Comparison of ENCODE assay signal across 8 cellular contexts in the genomic region with DNA sequence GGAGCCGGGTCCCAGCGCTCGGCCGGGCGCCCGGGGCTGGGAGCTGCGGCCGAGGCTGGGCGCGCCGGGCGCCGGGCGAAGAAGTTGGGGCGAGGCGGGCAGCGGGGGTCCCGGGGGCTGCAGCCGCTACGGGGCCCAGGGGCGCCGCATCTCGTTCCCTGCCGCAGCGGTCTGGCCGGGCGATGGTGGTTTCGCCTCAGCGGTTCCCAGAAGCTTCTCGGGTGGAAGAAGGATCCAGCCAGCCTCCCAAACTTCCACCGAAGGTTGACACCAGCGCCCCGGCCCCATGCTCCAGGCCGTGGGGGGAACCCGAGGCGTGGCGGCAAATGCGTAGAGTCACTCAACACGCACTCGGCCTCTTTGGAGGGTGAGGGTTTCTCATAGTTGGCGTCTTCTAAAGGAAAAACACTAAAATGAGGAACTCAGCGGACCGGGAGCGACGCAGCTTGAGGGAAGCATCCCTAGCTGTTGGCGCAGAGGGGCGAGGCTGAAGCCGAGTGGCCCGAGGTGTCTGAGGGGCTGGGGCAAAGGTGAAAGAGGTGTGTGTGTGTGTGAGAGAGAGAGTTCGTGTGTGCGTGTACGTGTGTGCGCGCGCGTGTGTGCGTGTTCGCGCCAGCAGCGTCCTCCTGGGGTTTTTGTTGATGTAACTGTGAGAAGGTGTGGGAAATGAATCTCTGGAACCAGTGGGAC. TPM values are rescaled to one million over a fixed set of nuclear protein-coding genes. Genes with fewer than 3 reads are reported as not detected.
DNase-seq lines count a peak whose midpoint lies in the region; TF ChIP-seq lines count a peak whose summit lies in the region.

No MANE protein-coding gene starts in this region.

- H3K9me3 ChIP-seq in Loucy (ENCODE audit: insufficient read depth, low read depth, low read length) (no peaks in the 10 kb centered on the region), suprapubic skin (no peaks in the 10 kb centered on the region)

- H3K9me2 ChIP-seq in Loucy (replicated peaks; ENCODE audit: low read depth, low read length), result no peaks in the 10 kb centered on the region

- H3K27ac ChIP-seq in layer of hippocampus (ENCODE audit: low read depth, low read length) (peak overlapping the region; percentile 83), suprapubic skin (peak overlapping the region; percentile 95)

- POLR2A ChIA-PET in MCF 10A (lab: Yijun Ruan, JAX), result interaction anchor here (1.3 kb wide), 1 partner anchor 19 kb away, joined by 4 read pairs; no protein-coding TSS in a partner anchor

- WGBS in suprapubic skin, result 1% methylated on average over 39 of the region's 60 CpGs

- H3F3A ChIP-seq in Loucy (ENCODE audit: low read depth), result no peaks in the 10 kb centered on the region

- H3K36me3 ChIP-seq in Loucy (ENCODE audit: insufficient read depth, low read length) (no peaks in the 10 kb centered on the region), suprapubic skin (no peaks in the 10 kb centered on the region)

- no peak for TF ChIP-seq POLR2A in suprapubic skin (IDR thresholded peaks at IDR 0.05)

- TF ChIP-seq EP300 in suprapubic skin (IDR thresholded peaks at IDR 0.05), result no peak

- peak overlapping the region; percentile 72 for H3K4me2 ChIP-seq in Loucy (ENCODE audit: low read depth, low read length, poor library complexity, severe bottlenecking)

- H3K9me3 Mint-ChIP-seq in MCF 10A (ENCODE audit: unreplicated experiment), result no peaks in the 10 kb centered on the region

- no peak overlapping the region for H3K27ac Mint-ChIP-seq in MCF 10A (ENCODE audit: low read depth, unreplicated experiment)

- TF ChIP-seq CTCF in Loucy (conservative IDR thresholded peaks at IDR 0.05; ENCODE audit: low read length) (no peak), MCF 10A (IDR thresholded peaks at IDR 0.05; ENCODE audit: unreplicated experiment) (no peak), suprapubic skin (IDR thresholded peaks at IDR 0.05) (no peak)

- H3K4me3 ChIP-seq in Loucy (ENCODE audit: low read length, poor library complexity, severe bottlenecking), result peak overlapping the region; percentile 63
- peak overlapping the region; percentile 75 for H3K4me3 ChIP-seq in suprapubic skin

- peak overlapping the region; percentile 75 for H3K4me3 Mint-ChIP-seq in MCF 10A (ENCODE audit: unreplicated experiment)

- H4K20me1 ChIP-seq in Loucy (ENCODE audit: insufficient read depth, low read length, poor library complexity, severe bottlenecking), result no peaks in the 10 kb centered on the region

- peaks cover 18% of the 10 kb centered on the region for H3K4me1 Mint-ChIP-seq in MCF 10A (ENCODE audit: insufficient read depth, unreplicated experiment)

- no peaks in the 10 kb centered on the region for H3K79me2 ChIP-seq in Loucy (ENCODE audit: insufficient read depth, low read length)

- H3K4me1 ChIP-seq in Loucy (ENCODE audit: insufficient read depth, low read length, poor library complexity, severe bottlenecking) (no peaks in the 10 kb centered on the region), suprapubic skin (peaks cover 65% of the 10 kb centered on the region)

- no peak overlapping the region for H3K9ac ChIP-seq in Loucy (ENCODE audit: low read depth, low read length, poor library complexity, severe bottlenecking)

- CTCF ChIA-PET in MCF 10A (lab: Yijun Ruan, JAX), result interaction anchor here (0.6 kb wide), 1 partner anchor 195 kb away, joined by 3 read pairs; no protein-coding TSS in a partner anchor

- H2AFZ ChIP-seq in Loucy (ENCODE audit: low read length), result no peak overlapping the region; the same call in 1 of the 2 replicates

- no peaks in the 10 kb centered on the region for H3K36me3 Mint-ChIP-seq in MCF 10A (ENCODE audit: insufficient read depth, unreplicated experiment)

- intact Hi-C loops in MCF 10A (cut with micrococcal nuclease), result loop anchor here (5.0 kb wide), 1 partner anchor 160 kb away; no protein-coding TSS in a partner anchor

- peaks cover 33% of the 10 kb centered on the region for H3K27me3 ChIP-seq in Loucy (ENCODE audit: insufficient read depth, low read length, poor library complexity, severe bottlenecking)
- no peaks in the 10 kb centered on the region for H3K27me3 ChIP-seq in layer of hippocampus (ENCODE audit: control insufficient read depth, insufficient read depth, low read length)
- no peaks in the 10 kb centered on the region for H3K27me3 ChIP-seq in suprapubic skin

- no TSS peak for BruUV-seq in MCF 10A (replicated peaks; lab: Mats Ljungman, UMichigan)

- H3K27me3 Mint-ChIP-seq in MCF 10A (ENCODE audit: insufficient read depth, unreplicated experiment), result no peaks in the 10 kb centered on the region

- peak; percentile 81 for DNase-seq in DMS 273 (lab: John Stamatoyannopoulos, UW; ENCODE audit: unreplicated experiment)
- DNase-seq in DMS 273 treated with DMSO at 0.1 percent for 48 hours (lab: John Stamatoyannopoulos, UW), result no peak
- no peak for DNase-seq in MCF 10A (ENCODE audit: unreplicated experiment)
- DNase-seq in suprapubic skin (ENCODE audit: low spot score in 2 of 2), result no peak
- no peak for DNase-seq in stimulated activated naive CD4-positive, alpha-beta T cell (lab: John Stamatoyannopoulos, UW)
- no peak for DNase-seq in NCI-H524 treated with DMSO at 0.1 percent for 48 hours (lab: John Stamatoyannopoulos, UW)

RNA-seq across cellular contexts. Expression of a gene that starts 0.9 kb away (rescaled TPM):
- total RNA-seq in MCF 10A (2022) (1.8 and 2.3 TPM in 2 replicates), suprapubic skin (100 to 1,000 TPM in 2 of 4 donors, 10 to 100 TPM in 2; 75.6 to 159 (median 105) TPM)

Comparison
In these comparisons a context has a peak if more than half of its experiments do, and no peak if none do; other contexts are left out.
1. RNA of a gene that starts 0.9 kb away (total RNA-seq): 75.6 to 159 TPM in suprapubic skin; 1.8 to 2.3 TPM in MCF 10A; every median in the first group is over 10 times any median in the second.